In the genomic region with DNA sequence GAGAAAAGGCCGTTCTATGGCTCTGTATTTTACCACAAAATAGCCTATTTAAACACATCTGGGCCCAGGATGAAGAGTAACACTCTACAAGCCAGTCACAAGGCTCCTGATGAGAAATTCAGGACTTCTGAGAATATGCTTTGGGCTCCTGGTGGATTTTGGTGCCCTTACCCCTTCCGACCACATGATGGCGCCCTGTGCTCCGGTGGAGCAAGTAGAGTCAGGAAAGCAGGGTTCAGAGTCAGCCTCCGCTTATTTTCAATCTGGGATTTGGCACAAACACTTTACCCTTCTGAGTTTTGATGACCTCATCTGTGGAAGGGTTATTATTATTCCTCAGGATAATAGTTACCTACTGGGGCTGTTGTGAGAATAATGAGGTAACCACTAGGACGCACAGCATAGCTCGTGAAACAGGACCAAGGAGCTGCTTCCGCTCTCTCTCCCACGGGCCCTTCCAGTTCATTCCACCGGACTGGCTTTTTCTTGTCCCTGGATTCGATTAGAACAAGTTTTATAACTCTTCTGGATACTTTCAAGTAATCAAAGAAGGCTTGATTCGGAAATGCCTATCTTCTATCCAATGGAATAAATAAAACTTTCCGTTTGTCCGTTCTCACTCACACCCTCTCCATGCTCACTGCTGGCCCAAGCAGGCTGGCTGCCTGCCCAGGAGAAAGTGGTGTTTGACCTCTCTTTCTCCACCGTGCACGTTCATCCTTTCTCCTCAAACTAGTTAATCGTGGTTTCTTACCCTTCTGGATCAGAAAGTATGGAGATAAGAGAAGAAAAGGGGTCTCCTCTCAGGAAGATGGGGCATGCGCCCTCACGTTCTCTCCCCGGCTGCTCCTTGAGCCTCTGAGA, we compare ENCODE assay signal across 8 cellular contexts.
DNase-seq lines count a peak whose midpoint lies in the region; ATAC-seq and TF ChIP-seq lines count a peak whose summit lies in the region.

No MANE protein-coding gene starts in this region.

- POLR2A ChIA-PET in HEK293T (lab: Yijun Ruan, JAX), result no interaction called here

- H3K4me2 ChIP-seq in neuronal stem cell (ENCODE audit: insufficient read depth, low read length, poor library complexity, severe bottlenecking), result no peak overlapping the region

- DNase-seq in NCI-H446 (lab: John Stamatoyannopoulos, UW), result peak; percentile 3 to 37
- no peak for DNase-seq in NCI-H446 treated with DMSO at 0.1 percent for 48 hours (lab: John Stamatoyannopoulos, UW)
- peak; percentile 39 for DNase-seq in HEK293T (ENCODE audit: extremely low spot score)
- no peak for DNase-seq in T-helper 17 cell
- peak; percentile 76 for DNase-seq in iPS-NIHi7 (ENCODE audit: extremely low spot score)
- DNase-seq in activated gamma-delta T cell treated with Interleukin-2 at 50 U/mL for 16 hours, result no peak
- DNase-seq in neuronal stem cell (ENCODE audit: low spot score), result no peak

- H2BK15ac ChIP-seq in neuronal stem cell (ENCODE audit: low read length), result no peak overlapping the region

- ATAC-seq in T-helper 17 cell (no peak), HG02981 (IDR thresholded peaks at IDR 0.05; ENCODE audit: unreplicated experiment) (no peak)

- no peaks in the 10 kb centered on the region for H3K36me3 ChIP-seq in neuronal stem cell (replicated peaks in 1 of 2; ENCODE audit: control insufficient read depth in 2 of 2, insufficient read depth in 2 of 2, low read length in 2 of 2)

- no CpG with 5 or more reads among the region's 20 CpGs for WGBS in neuronal stem cell (ENCODE audit: extremely low coverage in 2 of 2, insufficient read length in 2 of 2, insufficient replicate concordance in 1 of 2), 2 donors

- H3K14ac ChIP-seq in neuronal stem cell (ENCODE audit: low read length), result no peak overlapping the region

- no peak overlapping the region for H3K27ac ChIP-seq in neuronal stem cell (replicated peaks; ENCODE audit: low read length)

- no peak overlapping the region for H2BK120ac ChIP-seq in neuronal stem cell (ENCODE audit: low read depth, low read length)

- no peak overlapping the region for H3K27ac Mint-ChIP-seq in T-helper 17 cell

- H3K18ac ChIP-seq in neuronal stem cell (ENCODE audit: low read length), result no peak overlapping the region

- H3K4me3 Mint-ChIP-seq in T-helper 17 cell, result peak overlapping the region; percentile 63

- no peak overlapping the region for H2BK12ac ChIP-seq in neuronal stem cell (ENCODE audit: low read length)

- no peaks in the 10 kb centered on the region for H3K4me1 ChIP-seq in neuronal stem cell (ENCODE audit: control insufficient read depth in 2 of 2, insufficient read depth in 1 of 2, low read depth in 1 of 2, low read length in 2 of 2)

- H3K23ac ChIP-seq in neuronal stem cell (ENCODE audit: low read depth, low read length, poor library complexity), result no peak overlapping the region

- H2AK5ac ChIP-seq in neuronal stem cell (ENCODE audit: low read depth, low read length), result no peak overlapping the region

- peaks cover 24% of the 10 kb centered on the region for H3K27me3 Mint-ChIP-seq in T-helper 17 cell

- no peak overlapping the region for H3K4me3 ChIP-seq in neuronal stem cell (ENCODE audit: low read length in 2 of 2)

- H3K9me3 ChIP-seq in T-helper 17 cell (ENCODE audit: control insufficient read depth, low read length, poor library complexity, severe bottlenecking) (no peaks in the 10 kb centered on the region), neuronal stem cell (replicated peaks in 1 of 2; ENCODE audit: control insufficient read depth in 2 of 2, insufficient read depth in 1 of 2, low read depth in 1 of 2, low read length in 2 of 2) (no peaks in the 10 kb centered on the region)

- H3K4ac ChIP-seq in neuronal stem cell (ENCODE audit: low read length), result no peak overlapping the region

- no peak overlapping the region for H2AFZ ChIP-seq in neuronal stem cell (ENCODE audit: low read length)

- H3K27me3 ChIP-seq in neuronal stem cell (ENCODE audit: control insufficient read depth in 3 of 3, insufficient read depth in 3 of 3, low read depth in 1 of 3, low read length in 3 of 3), result no peaks in the 10 kb centered on the region

- no peak overlapping the region for H4K91ac ChIP-seq in neuronal stem cell (ENCODE audit: low read depth, low read length, poor library complexity)

- H2BK5ac ChIP-seq in neuronal stem cell (ENCODE audit: low read length), result no peak overlapping the region

- no peaks in the 10 kb centered on the region for H3K4me1 Mint-ChIP-seq in T-helper 17 cell

- H3K9ac ChIP-seq in neuronal stem cell (ENCODE audit: low read depth, low read length, poor library complexity), result no peak overlapping the region

- H3K79me1 ChIP-seq in neuronal stem cell (ENCODE audit: low read depth, low read length), result no peaks in the 10 kb centered on the region

- no peak overlapping the region for H4K8ac ChIP-seq in neuronal stem cell (ENCODE audit: low read depth, low read length)

- no peaks in the 10 kb centered on the region for H3K36me3 Mint-ChIP-seq in T-helper 17 cell (ENCODE audit: low read depth)

- CTCF ChIA-PET in HEK293T (lab: Yijun Ruan, JAX), result no interaction called here

TF ChIP-seq in HEK293T, 16 proteins besides CTCF, POLR2A, EP300 and RAD21:
- no peak for TF ChIP-seq ARNT (IDR thresholded peaks at IDR 0.05)
- TF ChIP-seq FOXA1 (IDR thresholded peaks at IDR 0.05), result no peak
- no peak for TF ChIP-seq SP1 (IDR thresholded peaks at IDR 0.05)
- TF ChIP-seq HDGF (IDR thresholded peaks at IDR 0.05; ENCODE audit: borderline replicate concordance), result no peak
- no peak for TF ChIP-seq ZNF384 (IDR thresholded peaks at IDR 0.05)
- no peak for TF ChIP-seq FOXK2 (IDR thresholded peaks at IDR 0.05)
- no peak for TF ChIP-seq CTBP1 (IDR thresholded peaks at IDR 0.05; ENCODE audit: borderline replicate concordance)
- TF ChIP-seq FOXM1 (IDR thresholded peaks at IDR 0.05; ENCODE audit: borderline replicate concordance), result no peak
- no peak for TF ChIP-seq ELF4 (IDR thresholded peaks at IDR 0.05)
- TF ChIP-seq, protein P1, sequence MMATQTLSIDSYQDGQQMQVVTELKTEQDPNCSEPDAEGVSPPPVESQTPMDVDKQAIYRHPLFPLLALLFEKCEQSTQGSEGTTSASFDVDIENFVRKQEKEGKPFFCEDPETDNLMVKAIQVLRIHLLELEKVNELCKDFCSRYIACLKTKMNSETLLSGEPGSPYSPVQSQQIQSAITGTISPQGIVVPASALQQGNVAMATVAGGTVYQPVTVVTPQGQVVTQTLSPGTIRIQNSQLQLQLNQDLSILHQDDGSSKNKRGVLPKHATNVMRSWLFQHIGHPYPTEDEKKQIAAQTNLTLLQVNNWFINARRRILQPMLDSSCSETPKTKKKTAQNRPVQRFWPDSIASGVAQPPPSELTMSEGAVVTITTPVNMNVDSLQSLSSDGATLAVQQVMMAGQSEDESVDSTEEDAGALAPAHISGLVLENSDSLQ (IDR thresholded peaks at IDR 0.05), result no peak
- no peak for TF ChIP-seq NFRKB (IDR thresholded peaks at IDR 0.05)
- TF ChIP-seq BHLHE40 (IDR thresholded peaks at IDR 0.05; ENCODE audit: borderline replicate concordance), result no peak
- no peak for TF ChIP-seq TARDBP (IDR thresholded peaks at IDR 0.05)
- no peak for TF ChIP-seq LEF1 (IDR thresholded peaks at IDR 0.05; ENCODE audit: borderline replicate concordance)
- no peak for TF ChIP-seq L3MBTL2 (conservative IDR thresholded peaks at IDR 0.05)
- no peak for TF ChIP-seq SUZ12 (IDR thresholded peaks at IDR 0.05)

Comparison
In these comparisons a context has a peak if more than half of its experiments do, and no peak if none do; other contexts are left out.
1. DNase-seq: peak in NCI-H446 (2 of 2), HEK293T (single experiment) and iPS-NIHi7 (single experiment); none in NCI-H446 treated with DMSO at 0.1 percent for 48 hours (single experiment), T-helper 17 cell (0 of 3), activated gamma-delta T cell treated with Interleukin-2 at 50 U/mL for 16 hours (single experiment) and neuronal stem cell (single experiment).